In genomic region chr5:109688999-109689739, GRCh38 we compare ENCODE assay signal across 8 cellular contexts. TPM values are rescaled to one million over a fixed set of nuclear protein-coding genes. Genes with fewer than 3 reads are reported as not detected.
A peak's percentile ranks its signal among the peaks of the same experiment; 100 is the strongest.
DNase-seq lines count a peak whose midpoint lies in the region; TF ChIP-seq lines count a peak whose summit lies in the region.

No MANE protein-coding gene starts in this region.

- no peaks in the 10 kb centered on the region for H3K27me3 ChIP-seq in H7 (ENCODE audit: control insufficient read depth, insufficient read depth, low read length)
- H3K27me3 ChIP-seq in Loucy (ENCODE audit: insufficient read depth, low read length, poor library complexity, severe bottlenecking), result no peaks in the 10 kb centered on the region
- H3K27me3 ChIP-seq in neuron (ENCODE audit: insufficient read depth, low read length), result no peaks in the 10 kb centered on the region

- H2AFZ ChIP-seq in Loucy (ENCODE audit: low read length), result peak overlapping the region; percentile 97
- H2AFZ ChIP-seq in neuron (ENCODE audit: low read depth, low read length), result peak overlapping the region; percentile 90

- no peaks in the 10 kb centered on the region for H3F3A ChIP-seq in Loucy (ENCODE audit: low read depth)

- peaks cover 28% of the 10 kb centered on the region for H4K20me1 ChIP-seq in Loucy (ENCODE audit: insufficient read depth, low read length, poor library complexity, severe bottlenecking)

- H3K79me2 ChIP-seq in Loucy (ENCODE audit: insufficient read depth, low read length), result peaks cover 41% of the 10 kb centered on the region

- TF ChIP-seq CTCF in Loucy (conservative IDR thresholded peaks at IDR 0.05; ENCODE audit: low read length) (no peak), foreskin fibroblast (IDR thresholded peaks at IDR 0.05; ENCODE audit: low read depth, low read length) (no peak)

- H3K4me3 ChIP-seq in H7 (ENCODE audit: insufficient read depth, low read depth, low read length) (peak overlapping the region; percentile 95), Loucy (ENCODE audit: low read length, poor library complexity, severe bottlenecking) (peak overlapping the region; percentile 90), foreskin fibroblast (ENCODE audit: low read depth in 1 of 2, low read length in 2 of 2) (peak overlapping the region; percentile 93), neuron (ENCODE audit: low read length) (peak overlapping the region; percentile 100)

- peak overlapping the region; percentile 87 for H3K9ac ChIP-seq in Loucy (ENCODE audit: low read depth, low read length, poor library complexity, severe bottlenecking)

- H3K36me3 ChIP-seq in H7 (replicated peaks; ENCODE audit: control insufficient read depth, insufficient read depth, low read length) (no peaks in the 10 kb centered on the region), Loucy (ENCODE audit: insufficient read depth, low read length) (no peaks in the 10 kb centered on the region), neuron (ENCODE audit: insufficient read depth, low read length) (no peaks in the 10 kb centered on the region)

- H3K4me1 ChIP-seq in Loucy (ENCODE audit: insufficient read depth, low read length, poor library complexity, severe bottlenecking), result peaks cover 9% of the 10 kb centered on the region
- H3K4me1 ChIP-seq in neuron (ENCODE audit: insufficient read depth, low read length), result peaks cover 11% of the 10 kb centered on the region

- H3K9me3 ChIP-seq in Loucy (ENCODE audit: insufficient read depth, low read depth, low read length) (no peaks in the 10 kb centered on the region), neuron (ENCODE audit: low read length) (peaks cover 3% of the 10 kb centered on the region)

- H3K9me2 ChIP-seq in Loucy (replicated peaks; ENCODE audit: low read depth, low read length), result no peaks in the 10 kb centered on the region

- DNase-seq in GDM1 (lab: John Stamatoyannopoulos, UW) (peak; percentile 95), H7 (peak; percentile 93), SHP77 treated with DMSO at 0.1 percent for 48 hours (lab: John Stamatoyannopoulos, UW) (peak; percentile 90), activated gamma-delta T cell treated with Interleukin-2 at 50 U/mL for 16 hours (peak; percentile 70), foreskin fibroblast (peak; percentile 92 to 97), substantia nigra (lab: John Stamatoyannopoulos, UW) (peak; percentile 47 to 91 (median 85))

- peak overlapping the region; percentile 98 for H3K27ac ChIP-seq in substantia nigra (ENCODE audit: low read depth, low read length, poor library complexity, severe bottlenecking)

- H3K4me2 ChIP-seq in Loucy (ENCODE audit: low read depth, low read length, poor library complexity, severe bottlenecking), result peak overlapping the region; percentile 93

RNA-seq across cellular contexts. Expression of gene MAN2A1, which starts 0.6 kb away (rescaled TPM):
- 53.5 and 70.3 TPM in 2 replicates for total RNA-seq in H7 (2014; rRNA removed; shearing (Covaris generic))

Comparison
In these comparisons a context has a peak if more than half of its experiments do, and no peak if none do; other contexts are left out.
1. Peak in every context shown above with its lines: DNase-seq, H3K4me3 ChIP-seq and H3K27ac ChIP-seq.